ENCODE assay signal across 8 cellular contexts in genomic region chr16:87608400-87608985, GRCh38. TPM values are rescaled to one million over a fixed set of nuclear protein-coding genes. Genes with fewer than 3 reads are reported as not detected.
DNase-seq lines count a peak whose midpoint lies in the region; ATAC-seq and TF ChIP-seq lines count a peak whose summit lies in the region.

No MANE protein-coding gene starts in this region.

- no peak overlapping the region for H3K27ac ChIP-seq in CD4-positive, alpha-beta T cell (ENCODE audit: low read depth, low read length)
- H3K27ac ChIP-seq in heart left ventricle, result no peak overlapping the region

- peaks cover 6% of the 10 kb centered on the region for H3K4me1 Mint-ChIP-seq in CD4-positive, alpha-beta T cell (ENCODE audit: low read depth)

- peaks cover 0 to 6% (median 0%) of the 10 kb centered on the region in 12 donors for H3K4me1 ChIP-seq in heart left ventricle

- H3K4me3 Mint-ChIP-seq in CD4-positive, alpha-beta T cell, result no peak overlapping the region

- POLR2A ChIA-PET in CD4-positive, alpha-beta T cell (lab: Charles Lee), result no interaction called here

- no peak for TF ChIP-seq POLR2A in heart left ventricle (IDR thresholded peaks at IDR 0.05)

- H3K9me3 ChIP-seq in CD4-positive, alpha-beta T cell (ENCODE audit: control insufficient read depth, low read length), result no peaks in the 10 kb centered on the region
- H3K9me3 ChIP-seq in heart left ventricle, result no peaks in the 10 kb centered on the region

- H3K27me3 Mint-ChIP-seq in CD4-positive, alpha-beta T cell, result peaks cover 60% of the 10 kb centered on the region

- H3K27ac Mint-ChIP-seq in CD4-positive, alpha-beta T cell, result no peak overlapping the region

- peaks cover 47% of the 10 kb centered on the region for H3K27me3 ChIP-seq in CD4-positive, alpha-beta T cell (ENCODE audit: control insufficient read depth, insufficient read depth, low read length)
- H3K27me3 ChIP-seq in heart left ventricle, result peaks cover 8 to 61% (median 37%) of the 10 kb centered on the region in 9 donors

- intact Hi-C loops in CD4-positive, alpha-beta T cell (cut with DNase I, micrococcal nuclease), result no loop called here
- intact Hi-C loops in heart left ventricle (cut with DNase I), result no loop called here

- no peak for TF ChIP-seq CTCF in CD4-positive, alpha-beta T cell (IDR thresholded peaks at IDR 0.05)
- no peak for TF ChIP-seq CTCF in heart left ventricle (IDR thresholded peaks at IDR 0.05)

- no peaks in the 10 kb centered on the region for H3K9me3 Mint-ChIP-seq in CD4-positive, alpha-beta T cell

- H3K4me3 ChIP-seq in heart left ventricle, result no peak overlapping the region

- DNase-seq in CD4-positive, alpha-beta T cell, result peak; percentile 12 to 52 (median 24)
- peak; percentile 41 for DNase-seq in LHCN-M2 (ENCODE audit: low read depth)
- peak; percentile 21 for DNase-seq in activated T-cell treated with anti-CD3 and anti-CD28 coated beads for 48 hours (ENCODE audit: low read depth)
- DNase-seq in heart left ventricle, result peak in 4 of 5 donors; percentile 59 to 67 (median 63)
- DNase-seq in stimulated activated CD4-positive, alpha-beta T cell treated with anti-CD3 and anti-CD28 coated beads, Interleukin-15, amount 100 ng/mL, for 24 hours, result peak; percentile 52
- DNase-seq in midbrain (lab: John Stamatoyannopoulos, UW), result no peak
- DNase-seq in NCI-H446 treated with DMSO at 0.1 percent for 48 hours (lab: John Stamatoyannopoulos, UW), result no peak
- no peak for DNase-seq in NCI-H187 (lab: John Stamatoyannopoulos, UW)

- 40 to 42% (median 41%) methylated on average over 14 to 20 of the region's 20 CpGs for WGBS in heart left ventricle, 4 donors

- no peaks in the 10 kb centered on the region for H3K36me3 ChIP-seq in heart left ventricle

- H3K36me3 Mint-ChIP-seq in CD4-positive, alpha-beta T cell (ENCODE audit: low read depth), result no peaks in the 10 kb centered on the region

- CTCF ChIA-PET in CD4-positive, alpha-beta T cell (lab: Charles Lee), result no interaction called here

- ATAC-seq in CD4-positive, alpha-beta T cell (ENCODE audit: poor library complexity), result no peak
- ATAC-seq in heart left ventricle, result peak in 3 of 4 donors; percentile 52 to 65 (median 65)

RNA-seq across cellular contexts. Expression of gene JPH3, which starts 6.2 kb away (rescaled TPM):
- total RNA-seq in CD4-positive, alpha-beta T cell, result not detected
- not detected in 2 replicates for total RNA-seq in LHCN-M2 (2014; rRNA removed)
- 0.01 TPM for polyA plus RNA-seq in LHCN-M2 (2012)
- under 1 TPM in 3 of 9 donors, not detected in 6; 0.12 to 0.58 (median 0.29) TPM for total RNA-seq in heart left ventricle
- polyA plus RNA-seq in heart left ventricle, result under 1 TPM in 1 of 2 donors, not detected in 1; 0.03 TPM

Comparison
In these comparisons a context has a peak if more than half of its experiments do, and no peak if none do; other contexts are left out.
1. DNase-seq: peak in CD4-positive, alpha-beta T cell (10 of 10), LHCN-M2 (single experiment), activated T-cell treated with anti-CD3 and anti-CD28 coated beads for 48 hours (single experiment), heart left ventricle (4 of 5) and stimulated activated CD4-positive, alpha-beta T cell treated with anti-CD3 and anti-CD28 coated beads, Interleukin-15, amount 100 ng/mL, for 24 hours (single experiment); none in midbrain (single experiment), NCI-H446 treated with DMSO at 0.1 percent for 48 hours (single experiment) and NCI-H187 (0 of 2).